Comparison of ENCODE assay signal across 2 cellular contexts in the genomic region with DNA sequence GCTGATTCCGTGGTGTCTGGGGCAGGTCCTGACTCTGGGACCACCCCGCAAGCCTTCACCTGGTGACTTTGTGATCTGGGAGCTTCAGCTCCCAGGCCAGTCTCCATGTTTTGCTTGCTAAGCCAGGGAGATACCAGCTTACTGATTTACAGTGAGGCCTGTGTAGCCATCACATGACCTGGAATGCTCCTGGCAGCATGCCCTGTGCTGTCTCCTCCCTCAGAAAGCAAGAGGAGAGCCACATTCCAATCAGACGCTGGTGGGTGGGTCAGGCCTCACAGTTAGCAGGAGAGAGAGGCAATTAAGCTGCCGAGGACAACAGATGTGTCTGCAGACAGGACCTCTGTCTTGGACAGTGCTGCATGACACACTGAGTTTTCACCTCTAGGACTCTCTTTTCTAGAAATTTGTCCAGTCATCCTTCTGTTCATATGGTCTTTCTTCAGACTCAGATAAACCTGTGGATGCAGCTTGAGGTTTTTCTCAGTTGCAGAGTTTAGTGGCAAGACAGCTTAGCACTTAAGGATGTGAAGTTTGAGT.
TF ChIP-seq lines count a peak whose summit lies in the region.

No MANE protein-coding gene starts in this region.

TF ChIP-seq in A549, 52 proteins besides CTCF, POLR2A, EP300 and RAD21:
- TF ChIP-seq, protein P1, sequence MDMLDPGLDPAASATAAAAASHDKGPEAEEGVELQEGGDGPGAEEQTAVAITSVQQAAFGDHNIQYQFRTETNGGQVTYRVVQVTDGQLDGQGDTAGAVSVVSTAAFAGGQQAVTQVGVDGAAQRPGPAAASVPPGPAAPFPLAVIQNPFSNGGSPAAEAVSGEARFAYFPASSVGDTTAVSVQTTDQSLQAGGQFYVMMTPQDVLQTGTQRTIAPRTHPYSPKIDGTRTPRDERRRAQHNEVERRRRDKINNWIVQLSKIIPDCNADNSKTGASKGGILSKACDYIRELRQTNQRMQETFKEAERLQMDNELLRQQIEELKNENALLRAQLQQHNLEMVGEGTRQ (IDR thresholded peaks at IDR 0.05): peak; percentile 82
- TF ChIP-seq FOXS1 (CRISPR knock-in tag; IDR thresholded peaks at IDR 0.05) (no peak), RARB (CRISPR knock-in tag; IDR thresholded peaks at IDR 0.05) (no peak), MAFK (IDR thresholded peaks at IDR 0.05; ENCODE audit: partially characterized antibody) (peak; percentile 61), NFE2L2 (conservative IDR thresholded peaks at IDR 0.05; ENCODE audit: low read length) (peak; percentile 52), CHD4 (IDR thresholded peaks at IDR 0.05; ENCODE audit: borderline replicate concordance) (no peak)
- TF ChIP-seq, protein P2, sequence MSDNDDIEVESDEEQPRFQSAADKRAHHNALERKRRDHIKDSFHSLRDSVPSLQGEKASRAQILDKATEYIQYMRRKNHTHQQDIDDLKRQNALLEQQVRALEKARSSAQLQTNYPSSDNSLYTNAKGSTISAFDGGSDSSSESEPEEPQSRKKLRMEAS (IDR thresholded peaks at IDR 0.05): peak; percentile 47; the same call in 1 of the 2 replicates
- TF ChIP-seq, protein P3, sequence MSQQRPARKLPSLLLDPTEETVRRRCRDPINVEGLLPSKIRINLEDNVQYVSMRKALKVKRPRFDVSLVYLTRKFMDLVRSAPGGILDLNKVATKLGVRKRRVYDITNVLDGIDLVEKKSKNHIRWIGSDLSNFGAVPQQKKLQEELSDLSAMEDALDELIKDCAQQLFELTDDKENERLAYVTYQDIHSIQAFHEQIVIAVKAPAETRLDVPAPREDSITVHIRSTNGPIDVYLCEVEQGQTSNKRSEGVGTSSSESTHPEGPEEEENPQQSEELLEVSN (IDR thresholded peaks at IDR 0.05; ENCODE audit: borderline replicate concordance, low read depth): 0 out of 2 replicates have a peak, but pooled peaks have one; percentile 30

TF ChIP-seq in IMR-90, 13 proteins besides CTCF, POLR2A, EP300 and RAD21:
- TF ChIP-seq FOS (IDR thresholded peaks at IDR 0.05; ENCODE audit: low read depth, low read length) (peak; percentile 3; the same call in 1 of the 2 replicates), NFE2L2 (IDR thresholded peaks at IDR 0.05; ENCODE audit: low read depth, low read length) (peak; percentile 87), BHLHE40 (IDR thresholded peaks at IDR 0.05; ENCODE audit: low read depth, low read length) (no peak)
- TF ChIP-seq, protein P1 (IDR thresholded peaks at IDR 0.05; ENCODE audit: low read depth, low read length): peak; percentile 92
